In the genomic region with DNA sequence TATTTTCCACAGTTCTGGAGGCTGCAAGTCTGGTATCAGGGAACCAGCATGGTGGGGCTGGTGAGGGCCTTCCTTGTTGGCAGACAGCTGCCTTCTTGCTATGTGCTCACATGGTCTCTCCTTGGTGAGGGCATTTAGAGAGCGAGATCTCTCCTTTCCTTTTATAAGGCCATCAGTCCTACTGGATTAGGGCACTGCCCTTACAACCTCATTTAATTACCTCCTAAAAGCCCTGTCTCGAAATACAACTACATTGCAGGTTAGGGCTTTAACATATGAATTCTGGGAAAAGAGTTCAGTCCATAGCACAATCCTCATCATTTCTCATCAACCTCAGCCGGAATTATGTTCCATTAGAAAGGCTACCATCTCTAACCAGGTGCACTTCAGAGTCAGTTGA, we compare ENCODE assay signal across 17 cellular contexts. TPM values are rescaled to one million over a fixed set of nuclear protein-coding genes. Genes with fewer than 3 reads are reported as not detected.
A peak's percentile ranks its signal among the peaks of the same experiment; 100 is the strongest.
DNase-seq lines count a peak whose midpoint lies in the region; ATAC-seq and TF ChIP-seq lines count a peak whose summit lies in the region.
"Had no signal": no experiment of that assay in that cellular context is flagged by ENCODE, and none has a peak within 500 bp of the region (broad histone marks: within the 10 kb centered on the region; RNA-seq: fewer than 3 reads in every experiment).

No MANE protein-coding gene starts in this region.

- DNase-seq in colonic mucosa: no peak
- DNase-seq in mucosa of descending colon: peak in 1 of 3 donors; percentile 21
- no peak for DNase-seq in natural killer cell treated with Interleukin-12 subunit alpha and Interleukin-12 subunit beta and Interleukin-15 and Interleukin-18, amount 100 ng/mL, for 72 hours (ENCODE audit: low spot score)
- DNase-seq in NCI-H1105 treated with DMSO at 0.1 percent for 48 hours (lab: John Stamatoyannopoulos, UW): no peak
- DNase-seq in islet precursor cell: no peak
- DNase-seq: 8988T; ACHN; BE2C; C1 segment of cervical spinal cord; Caco-2; Calu3; CD4-positive, alpha-beta T cell; CD8-positive, alpha-beta T cell; DMS79 treated with DMSO at 0.1 percent for 48 hours; GF-D8 had no signal

- no peak overlapping the region for H3K27ac Mint-ChIP-seq in natural killer cell treated with Interleukin-12 subunit alpha and Interleukin-12 subunit beta and Interleukin-15 and Interleukin-18, amount 100 ng/mL, for 72 hours
- H3K27ac Mint-ChIP-seq: CD4-positive, alpha-beta T cell; CD8-positive, alpha-beta T cell had no signal

- H3K4me1 Mint-ChIP-seq in natural killer cell treated with Interleukin-12 subunit alpha and Interleukin-12 subunit beta and Interleukin-15 and Interleukin-18, amount 100 ng/mL, for 72 hours (ENCODE audit: low read depth in 2 of 2): no peaks in the 10 kb centered on the region

- intact Hi-C loops in colonic mucosa (cut with DNase I) (no loop called here), mucosa of descending colon (cut with DNase I, micrococcal nuclease) (no loop called here)

- no peaks in the 10 kb centered on the region for H3K27me3 Mint-ChIP-seq in natural killer cell treated with Interleukin-12 subunit alpha and Interleukin-12 subunit beta and Interleukin-15 and Interleukin-18, amount 100 ng/mL, for 72 hours
- H3K27me3 Mint-ChIP-seq: CD4-positive, alpha-beta T cell had no signal

- no peak for TF ChIP-seq CTCF in HEK293 (tag by site-specific recombination; IDR thresholded peaks at IDR 0.05)
- TF ChIP-seq CTCF in colonic mucosa (IDR thresholded peaks at IDR 0.05): no peak
- no peak for TF ChIP-seq CTCF in mucosa of descending colon (IDR thresholded peaks at IDR 0.05)

- H3K4me3 Mint-ChIP-seq in natural killer cell treated with Interleukin-12 subunit alpha and Interleukin-12 subunit beta and Interleukin-15 and Interleukin-18, amount 100 ng/mL, for 72 hours: no peak overlapping the region
- H3K4me3 Mint-ChIP-seq: CD4-positive, alpha-beta T cell; CD8-positive, alpha-beta T cell had no signal

- peak; percentile 69 for ATAC-seq in mucosa of descending colon
- no peak for ATAC-seq in natural killer cell treated with Interleukin-12 subunit alpha and Interleukin-12 subunit beta and Interleukin-15 and Interleukin-18, amount 100 ng/mL, for 72 hours
- ATAC-seq: CD8-positive, alpha-beta T cell had no signal

- H3K36me3 Mint-ChIP-seq in natural killer cell treated with Interleukin-12 subunit alpha and Interleukin-12 subunit beta and Interleukin-15 and Interleukin-18, amount 100 ng/mL, for 72 hours: no peaks in the 10 kb centered on the region

- no peak overlapping the region for H3K4me3 ChIP-seq in HEK293 (ENCODE audit: low read depth, low read length)
- no peak overlapping the region for H3K4me3 ChIP-seq in colonic mucosa
- no peak overlapping the region for H3K4me3 ChIP-seq in mucosa of descending colon
- H3K4me3 ChIP-seq: BLaER1 had no signal

- no peak overlapping the region for H3K9ac ChIP-seq in colonic mucosa (ENCODE audit: low read depth in 2 of 2, low read length in 2 of 2)
- H3K9ac ChIP-seq: BLaER1 had no signal

- no peak overlapping the region for H3K27ac ChIP-seq in HEK293 (ENCODE audit: extremely low read depth, low read depth, low read length)
- peak overlapping the region; percentile 24 for H3K27ac ChIP-seq in colonic mucosa
- H3K27ac ChIP-seq: BLaER1 had no signal

- CTCF ChIA-PET in HEK293 (lab: Yijun Ruan, JAX): no interaction called here

- H3K9me3 Mint-ChIP-seq in natural killer cell treated with Interleukin-12 subunit alpha and Interleukin-12 subunit beta and Interleukin-15 and Interleukin-18, amount 100 ng/mL, for 72 hours: no peaks in the 10 kb centered on the region
- H3K9me3 Mint-ChIP-seq: CD4-positive, alpha-beta T cell; CD8-positive, alpha-beta T cell had no signal

- POLR2A ChIA-PET in HEK293 (lab: Yijun Ruan, JAX): no interaction called here

- no peaks in the 10 kb centered on the region for H3K36me3 ChIP-seq in HEK293 (ENCODE audit: control insufficient read depth in 2 of 2, insufficient read depth in 1 of 2, low read length in 2 of 2)
- H3K36me3 ChIP-seq in colonic mucosa: no peaks in the 10 kb centered on the region
- no peaks in the 10 kb centered on the region for H3K36me3 ChIP-seq in mucosa of descending colon (ENCODE audit: low read depth)
- H3K36me3 ChIP-seq: BE2C, BLaER1 had no signal

- H3K27me3 ChIP-seq in colonic mucosa: no peaks in the 10 kb centered on the region
- H3K27me3 ChIP-seq: BE2C, BLaER1 had no signal

- no peaks in the 10 kb centered on the region for H3K9me3 ChIP-seq in HEK293 (ENCODE audit: control insufficient read depth, insufficient read depth, low read depth, low read length)
- no peaks in the 10 kb centered on the region for H3K9me3 ChIP-seq in colonic mucosa
- no peaks in the 10 kb centered on the region for H3K9me3 ChIP-seq in mucosa of descending colon
- H3K9me3 ChIP-seq: BE2C, BLaER1, Caco-2 had no signal

- H3K4me1 ChIP-seq in HEK293 (ENCODE audit: control insufficient read depth, insufficient read depth, low read length) (peaks cover 3% of the 10 kb centered on the region; the same call in 1 of the 2 replicates), colonic mucosa (no peaks in the 10 kb centered on the region), mucosa of descending colon (ENCODE audit: low read depth) (peaks cover 7% of the 10 kb centered on the region)
- H3K4me1 ChIP-seq: BE2C, BLaER1 had no signal

TF ChIP-seq in HEK293, 187 proteins besides CTCF, POLR2A, EP300 and RAD21:
- no peak for TF ChIP-seq ZNF211 (tag by site-specific recombination; IDR thresholded peaks at IDR 0.05; ENCODE audit: low read depth)
- TF ChIP-seq, protein P1, sequence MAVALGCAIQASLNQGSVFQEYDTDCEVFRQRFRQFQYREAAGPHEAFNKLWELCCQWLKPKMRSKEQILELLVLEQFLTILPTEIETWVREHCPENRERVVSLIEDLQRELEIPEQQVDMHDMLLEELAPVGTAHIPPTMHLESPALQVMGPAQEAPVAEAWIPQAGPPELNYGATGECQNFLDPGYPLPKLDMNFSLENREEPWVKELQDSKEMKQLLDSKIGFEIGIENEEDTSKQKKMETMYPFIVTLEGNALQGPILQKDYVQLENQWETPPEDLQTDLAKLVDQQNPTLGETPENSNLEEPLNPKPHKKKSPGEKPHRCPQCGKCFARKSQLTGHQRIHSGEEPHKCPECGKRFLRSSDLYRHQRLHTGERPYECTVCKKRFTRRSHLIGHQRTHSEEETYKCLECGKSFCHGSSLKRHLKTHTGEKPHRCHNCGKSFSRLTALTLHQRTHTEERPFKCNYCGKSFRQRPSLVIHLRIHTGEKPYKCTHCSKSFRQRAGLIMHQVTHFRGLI (tag by site-specific recombination; IDR thresholded peaks at IDR 0.05): peak; percentile 72; the same call in 1 of the 2 replicates
- TF ChIP-seq, protein P2, sequence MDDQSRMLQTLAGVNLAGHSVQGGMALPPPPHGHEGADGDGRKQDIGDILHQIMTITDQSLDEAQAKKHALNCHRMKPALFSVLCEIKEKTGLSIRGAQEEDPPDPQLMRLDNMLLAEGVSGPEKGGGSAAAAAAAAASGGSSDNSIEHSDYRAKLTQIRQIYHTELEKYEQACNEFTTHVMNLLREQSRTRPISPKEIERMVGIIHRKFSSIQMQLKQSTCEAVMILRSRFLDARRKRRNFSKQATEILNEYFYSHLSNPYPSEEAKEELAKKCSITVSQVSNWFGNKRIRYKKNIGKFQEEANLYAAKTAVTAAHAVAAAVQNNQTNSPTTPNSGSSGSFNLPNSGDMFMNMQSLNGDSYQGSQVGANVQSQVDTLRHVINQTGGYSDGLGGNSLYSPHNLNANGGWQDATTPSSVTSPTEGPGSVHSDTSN (CRISPR knock-in tag; IDR thresholded peaks at IDR 0.05): no peak
- no peak for TF ChIP-seq IKZF3 (tag by site-specific recombination; IDR thresholded peaks at IDR 0.05)
- no peak for TF ChIP-seq ZNF529 (tag by site-specific recombination; IDR thresholded peaks at IDR 0.05; ENCODE audit: insufficient replicate concordance)

RNA-seq across cellular contexts. Expression of a gene that starts 21.9 kb away (rescaled TPM):
- total RNA-seq in colonic mucosa (under 1 TPM; 0.13 to 0.35 TPM), mucosa of descending colon (1 to 10 TPM in 1 of 3 donors, under 1 TPM in 2; 0.51 to 2.1 (median 0.87) TPM)
- total RNA-seq in natural killer cell treated with Interleukin-12 subunit alpha and Interleukin-12 subunit beta and Interleukin-15 and Interleukin-18, amount 100 ng/mL, for 72 hours: 1 to 10 TPM in 1 of 2 donors, under 1 TPM in 1; 0.73 to 1.0 TPM
- total RNA-seq: CD4-positive, alpha-beta T cell; CD8-positive, alpha-beta T cell had no signal

RNA-seq across cellular contexts. Expression of a gene that starts 47.2 kb away (rescaled TPM):
- total RNA-seq in colonic mucosa (100 to 1,000 TPM; 300 to 366 TPM), mucosa of descending colon (100 to 1,000 TPM; 172 to 286 (median 213) TPM)
- total RNA-seq in natural killer cell treated with Interleukin-12 subunit alpha and Interleukin-12 subunit beta and Interleukin-15 and Interleukin-18, amount 100 ng/mL, for 72 hours: 100 to 1,000 TPM; 120 to 160 TPM
